ENCODE assay signal across 10 cellular contexts in the genomic region with DNA sequence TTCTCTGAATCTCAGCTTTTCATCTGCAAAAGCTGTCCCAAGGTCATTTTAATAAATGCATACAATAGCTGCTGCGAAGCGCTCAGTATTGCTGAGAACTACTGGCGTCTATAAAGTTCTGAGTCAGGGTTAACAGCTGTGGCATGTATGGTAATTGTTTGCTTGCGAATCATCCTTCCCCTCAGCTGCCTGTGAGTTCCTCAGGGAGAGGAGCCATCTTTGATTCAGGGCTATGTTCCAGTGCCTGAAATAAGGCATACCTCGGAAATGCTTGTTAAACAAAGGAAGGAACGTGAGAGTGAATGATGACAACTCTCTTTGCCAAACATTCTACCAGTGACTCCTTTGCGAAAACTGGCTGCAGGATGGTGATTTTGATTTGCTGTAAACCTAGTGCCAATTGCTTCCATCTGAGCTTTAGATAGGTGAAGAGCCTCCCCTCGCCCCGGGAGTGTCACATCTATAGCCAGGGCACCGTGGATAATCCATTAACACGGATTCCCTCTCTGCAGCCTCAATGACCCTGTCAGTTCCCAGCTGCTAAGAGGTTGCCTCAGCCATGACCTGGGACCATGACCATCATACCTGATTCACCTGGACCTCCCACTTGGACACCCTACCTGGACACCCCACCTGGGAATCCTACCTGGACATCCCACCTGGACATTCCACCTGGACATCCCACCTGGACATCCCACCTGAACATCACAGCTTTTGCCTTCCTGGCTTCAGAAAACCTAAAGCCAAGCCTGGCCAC. TPM values are rescaled to one million over a fixed set of nuclear protein-coding genes. Genes with fewer than 3 reads are reported as not detected.
DNase-seq lines count a peak whose midpoint lies in the region; ATAC-seq and TF ChIP-seq lines count a peak whose summit lies in the region.
"Had no signal": no experiment of that assay in that cellular context is flagged by ENCODE, and none has a peak within 500 bp of the region (broad histone marks: within the 10 kb centered on the region; RNA-seq: fewer than 3 reads in every experiment).

No MANE protein-coding gene starts in this region.

- no peaks in the 10 kb centered on the region for H3K36me3 Mint-ChIP-seq in CD14-positive monocyte
- no peaks in the 10 kb centered on the region for H3K36me3 Mint-ChIP-seq in T-helper 2 cell treated with Interferon-gamma antibody and Interleukin-4, amounts not matched to agents 5 μg/mL and 100 μg/mL, for 36 hours (ENCODE audit: low read depth)

- no peak for ATAC-seq in GM19351 (IDR thresholded peaks at IDR 0.05; ENCODE audit: unreplicated experiment)

- peak; percentile 40 for DNase-seq in CD14-positive monocyte (ENCODE audit: low spot score)
- DNase-seq in M059J (ENCODE audit: low read depth): peak; percentile 86
- DNase-seq in dedifferentiated amniotic fluid mesenchymal stem cell (ENCODE audit: extremely low spot score): peak; percentile 69
- DNase-seq in non-pigmented ciliary epithelial cell (ENCODE audit: low read depth): peak; percentile 74
- DNase-seq in T-helper 2 cell treated with Interferon-gamma antibody and Interleukin-4, amounts not matched to agents 5 μg/mL and 100 μg/mL, for 36 hours (ENCODE audit: low spot score): no peak
- DNase-seq in NCI-H1417 (lab: John Stamatoyannopoulos, UW): no peak
- DNase-seq in NCI-H2029 (lab: John Stamatoyannopoulos, UW): no peak
- DNase-seq: NCI-H1105 treated with DMSO at 0.1 percent for 48 hours, T-helper 9 cell had no signal

- TF ChIP-seq CTCF in CD14-positive monocyte (IDR thresholded peaks at IDR 0.05): no peak

- H3K9me3 Mint-ChIP-seq in CD14-positive monocyte: peaks cover 0 to 5% (median 3%) of the 10 kb centered on the region in 7 donors
- no peaks in the 10 kb centered on the region for H3K9me3 Mint-ChIP-seq in T-helper 2 cell treated with Interferon-gamma antibody and Interleukin-4, amounts not matched to agents 5 μg/mL and 100 μg/mL, for 36 hours

- no peak overlapping the region for H3K4me3 Mint-ChIP-seq in CD14-positive monocyte
- H3K4me3 Mint-ChIP-seq in T-helper 2 cell treated with Interferon-gamma antibody and Interleukin-4, amounts not matched to agents 5 μg/mL and 100 μg/mL, for 36 hours: no peak overlapping the region

- no peaks in the 10 kb centered on the region for H3K4me1 Mint-ChIP-seq in CD14-positive monocyte
- no peaks in the 10 kb centered on the region for H3K4me1 Mint-ChIP-seq in T-helper 2 cell treated with Interferon-gamma antibody and Interleukin-4, amounts not matched to agents 5 μg/mL and 100 μg/mL, for 36 hours (ENCODE audit: low read depth)

- no peak overlapping the region for H3K27ac Mint-ChIP-seq in CD14-positive monocyte
- no peak overlapping the region for H3K27ac Mint-ChIP-seq in T-helper 2 cell treated with Interferon-gamma antibody and Interleukin-4, amounts not matched to agents 5 μg/mL and 100 μg/mL, for 36 hours

- peaks cover 0 to 4% (median 3%) of the 10 kb centered on the region in 3 donors for H3K27me3 Mint-ChIP-seq in CD14-positive monocyte (ENCODE audit: low read depth in 3 of 3)
- H3K27me3 Mint-ChIP-seq in T-helper 2 cell treated with Interferon-gamma antibody and Interleukin-4, amounts not matched to agents 5 μg/mL and 100 μg/mL, for 36 hours (ENCODE audit: low read depth): peaks cover 3% of the 10 kb centered on the region

- intact Hi-C loops in CD14-positive monocyte (cut with micrococcal nuclease): no loop called here

RNA-seq across cellular contexts. Expression of a gene that starts 39.6 kb away (rescaled TPM):
- polyA plus RNA-seq in CD14-positive monocyte: not detected
- 0.10 and 1.6 TPM in 2 replicates for total RNA-seq in M059J (2014; rRNA removed; shearing (Covaris generic))

RNA-seq across cellular contexts. Expression of a gene that starts 51.1 kb away (rescaled TPM):
- not detected for polyA plus RNA-seq in CD14-positive monocyte
- 2.2 and 2.9 TPM in 2 replicates for total RNA-seq in M059J (2014; rRNA removed; shearing (Covaris generic))

Comparison
In these comparisons a context has a peak if more than half of its experiments do, and no peak if none do; other contexts are left out.
1. DNase-seq: peak in CD14-positive monocyte (single experiment), M059J (single experiment), dedifferentiated amniotic fluid mesenchymal stem cell (single experiment) and non-pigmented ciliary epithelial cell (single experiment); none in T-helper 2 cell treated with Interferon-gamma antibody and Interleukin-4, amounts not matched to agents 5 μg/mL and 100 μg/mL, for 36 hours (single experiment), NCI-H1417 (0 of 3) and NCI-H2029 (single experiment).